Comparison of ENCODE assay signal across 14 cellular contexts in the genomic region with DNA sequence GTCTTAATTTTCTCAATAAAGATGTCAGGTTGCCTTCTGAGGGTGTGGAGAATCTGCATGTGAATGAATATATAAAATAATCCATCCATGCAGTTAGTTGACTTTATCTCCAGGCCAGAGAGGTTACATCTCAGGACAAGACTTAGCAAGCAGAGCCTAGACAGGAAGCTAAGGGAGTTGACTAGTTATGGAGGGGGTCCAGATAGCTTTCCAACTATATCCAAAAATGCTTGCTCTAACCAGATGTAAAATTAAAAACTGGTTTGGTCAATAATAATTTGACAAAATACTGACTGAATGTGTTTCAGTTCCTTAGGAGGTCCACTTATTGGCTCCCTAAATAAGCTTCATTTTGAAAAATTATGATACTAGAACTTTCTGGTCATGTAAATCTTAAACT.
DNase-seq lines count a peak whose midpoint lies in the region; ATAC-seq and TF ChIP-seq lines count a peak whose summit lies in the region.
"Had no signal": no experiment of that assay in that cellular context is flagged by ENCODE, and none has a peak within 500 bp of the region (broad histone marks: within the 10 kb centered on the region; RNA-seq: fewer than 3 reads in every experiment).

No MANE protein-coding gene starts in this region.

- H3K4me3 Mint-ChIP-seq in mesothelial cell of epicardium, result no peak overlapping the region
- H3K4me3 Mint-ChIP-seq: CD14-positive monocyte had no signal

- H3K9me3 ChIP-seq in GM23248 (ENCODE audit: low read depth) (no peaks in the 10 kb centered on the region), ascending aorta (peaks cover 0 to 5% of the 10 kb centered on the region in 2 donors), suprapubic skin (no peaks in the 10 kb centered on the region)
- H3K9me3 ChIP-seq: HAP-1 had no signal

- peaks cover 44% of the 10 kb centered on the region for H3F3A ChIP-seq in GM23248 (ENCODE audit: insufficient read depth)

- H3K4me1 ChIP-seq in GM23248 (ENCODE audit: insufficient read depth) (peaks cover 32% of the 10 kb centered on the region), ascending aorta (peaks cover 0 to 8% of the 10 kb centered on the region in 2 donors), suprapubic skin (peaks cover 9% of the 10 kb centered on the region)
- H3K4me1 ChIP-seq: Caco-2 had no signal

- H2AFZ ChIP-seq in GM23248, result no peak overlapping the region

- no peak for TF ChIP-seq POLR2A in suprapubic skin (IDR thresholded peaks at IDR 0.05)

- peaks cover 3% of the 10 kb centered on the region; the same call in 1 of the 2 replicates for H3K9me2 ChIP-seq in GM23248 (ENCODE audit: insufficient read depth)

- H3K9ac ChIP-seq in GM23248, result peak overlapping the region; percentile 8; the same call in 1 of the 2 replicates

- H3K36me3 Mint-ChIP-seq in mesothelial cell of epicardium, result peaks cover 44% of the 10 kb centered on the region

- H3K4me1 Mint-ChIP-seq in mesothelial cell of epicardium, result peaks cover 23% of the 10 kb centered on the region

- H3K36me3 ChIP-seq in GM23248 (ENCODE audit: low read depth) (no peaks in the 10 kb centered on the region), ascending aorta (no peaks in the 10 kb centered on the region), suprapubic skin (peaks cover 4% of the 10 kb centered on the region)
- H3K36me3 ChIP-seq: HAP-1 had no signal

- TF ChIP-seq CTCF in ascending aorta (IDR thresholded peaks at IDR 0.05), result no peak
- TF ChIP-seq CTCF in mesothelial cell of epicardium (IDR thresholded peaks at IDR 0.05; ENCODE audit: unreplicated experiment), result no peak
- no peak for TF ChIP-seq CTCF in suprapubic skin (IDR thresholded peaks at IDR 0.05)

- H3K27me3 Mint-ChIP-seq in mesothelial cell of epicardium (ENCODE audit: low read depth), result no peaks in the 10 kb centered on the region

- intact Hi-C loops in ascending aorta (cut with DNase I), result loop anchor here (2.0 kb wide), 1 partner anchor 18 kb away; no protein-coding TSS in a partner anchor

- H3K79me2 ChIP-seq in GM23248 (ENCODE audit: insufficient read depth), result no peaks in the 10 kb centered on the region

- no peak for ATAC-seq in GM21367 (IDR thresholded peaks at IDR 0.05; ENCODE audit: unreplicated experiment)
- ATAC-seq in HG02885 (IDR thresholded peaks at IDR 0.05; ENCODE audit: poor library complexity, unreplicated experiment), result no peak
- ATAC-seq: K562, PC-3 had no signal

- peaks cover 39% of the 10 kb centered on the region for H3K9me3 Mint-ChIP-seq in mesothelial cell of epicardium

- H3K27me3 ChIP-seq in GM23248 (replicated peaks; ENCODE audit: insufficient read depth), result no peaks in the 10 kb centered on the region
- no peaks in the 10 kb centered on the region for H3K27me3 ChIP-seq in ascending aorta
- no peaks in the 10 kb centered on the region for H3K27me3 ChIP-seq in suprapubic skin

- in situ Hi-C loops in GM23248 (cut with MboI), result no loop called here

- peak overlapping the region; percentile 70 for H3K27ac ChIP-seq in GM23248
- peak overlapping the region; percentile 57 to 73 for H3K27ac ChIP-seq in ascending aorta
- peak overlapping the region; percentile 27 for H3K27ac ChIP-seq in suprapubic skin

- no peak for TF ChIP-seq EP300 in suprapubic skin (IDR thresholded peaks at IDR 0.05)

- DNase-seq in GM23248 (peak; percentile 30), ascending aorta (ENCODE audit: low spot score in 2 of 2) (no peak), mesothelial cell of epicardium (ENCODE audit: low spot score in 2 of 2, unreplicated experiment in 2 of 2) (no peak), suprapubic skin (ENCODE audit: low spot score in 2 of 2) (no peak), dermis blood vessel endothelial cell (no peak), C1 segment of cervical spinal cord (lab: John Stamatoyannopoulos, UW) (no peak)
- DNase-seq: Caco-2, NCI-H1092, PC-3 had no signal

- H4K20me1 ChIP-seq in GM23248 (ENCODE audit: insufficient read depth), result no peaks in the 10 kb centered on the region

- peak overlapping the region; percentile 37 for H3K4me3 ChIP-seq in GM23248
- H3K4me3 ChIP-seq in ascending aorta, result no peak overlapping the region
- H3K4me3 ChIP-seq in suprapubic skin, result no peak overlapping the region
- H3K4me3 ChIP-seq: HAP-1, K562 had no signal

- H3K27ac Mint-ChIP-seq in mesothelial cell of epicardium, result peak overlapping the region; percentile 65

- peak overlapping the region; percentile 61 for H3K4me2 ChIP-seq in GM23248 (ENCODE audit: unreplicated experiment)
